14 cellular contexts compared by ENCODE assay signal in genomic region chr2:66507673-66508127, GRCh38.
DNase-seq lines count a peak whose midpoint lies in the region; ATAC-seq and TF ChIP-seq lines count a peak whose summit lies in the region.
"Had no signal": no experiment of that assay in that cellular context is flagged by ENCODE, and none has a peak within 500 bp of the region (broad histone marks: within the 10 kb centered on the region; RNA-seq: fewer than 3 reads in every experiment).

No MANE protein-coding gene starts in this region.

- peak; percentile 56 to 57 for DNase-seq in HAP-1 (ENCODE audit: low spot score in 2 of 2)
- DNase-seq in adrenal gland: peak in 1 of 7 donors; percentile 18
- no peak for DNase-seq in hepatocyte (ENCODE audit: low spot score)
- DNase-seq in trophoblast cell: no peak
- no peak for DNase-seq in NCI-H2081 treated with DMSO at 0.1 percent for 48 hours (lab: John Stamatoyannopoulos, UW)
- no peak for DNase-seq in inferior parietal cortex (ENCODE audit: extremely low spot score)
- DNase-seq in activated CD4-positive, alpha-beta T cell treated with anti-CD3 and anti-CD28 coated beads, Interleukin-2, amount 10 ng/mL, durations not matched to agents 7 days and 5 days: no peak
- DNase-seq: CD4-positive, CD25-positive, alpha-beta regulatory T cell; KBM-7; NCI-H446 treated with DMSO at 0.1 percent for 48 hours; SHP77 treated with DMSO at 0.1 percent for 48 hours; WERI-Rb-1 had no signal

- no peak overlapping the region for H3K27ac Mint-ChIP-seq in activated CD4-positive, alpha-beta T cell treated with anti-CD3 and anti-CD28 coated beads, Interleukin-2, amount 10 ng/mL, durations not matched to agents 7 days and 5 days
- H3K27ac Mint-ChIP-seq: CD4-positive, CD25-positive, alpha-beta regulatory T cell had no signal

- H3K4me1 Mint-ChIP-seq in activated CD4-positive, alpha-beta T cell treated with anti-CD3 and anti-CD28 coated beads, Interleukin-2, amount 10 ng/mL, durations not matched to agents 7 days and 5 days: no peaks in the 10 kb centered on the region
- H3K4me1 Mint-ChIP-seq: CD4-positive, CD25-positive, alpha-beta regulatory T cell had no signal

- no peak overlapping the region for H3K4me3 Mint-ChIP-seq in activated CD4-positive, alpha-beta T cell treated with anti-CD3 and anti-CD28 coated beads, Interleukin-2, amount 10 ng/mL, durations not matched to agents 7 days and 5 days
- H3K4me3 Mint-ChIP-seq: CD4-positive, CD25-positive, alpha-beta regulatory T cell had no signal

- H3K4me1 ChIP-seq in HAP-1 (peaks cover 39% of the 10 kb centered on the region), adrenal gland (replicated peaks in 1 of 2) (peaks cover 28 to 62% of the 10 kb centered on the region in 2 donors), hepatocyte (ENCODE audit: insufficient read depth) (peaks cover 30% of the 10 kb centered on the region), trophoblast cell (ENCODE audit: control insufficient read depth in 1 of 2, insufficient read depth in 2 of 2, low read length in 2 of 2) (peaks cover 8 to 22% of the 10 kb centered on the region in 2 experiments)
- H3K4me1 ChIP-seq: breast epithelium had no signal

- H3K9ac ChIP-seq in trophoblast cell (ENCODE audit: low read length): no peak overlapping the region

- peaks cover 21% of the 10 kb centered on the region for H3K79me1 ChIP-seq in trophoblast cell (ENCODE audit: low read length)

- H4K12ac ChIP-seq in trophoblast cell (ENCODE audit: low read depth, low read length): no peak overlapping the region

- H3K27ac ChIP-seq in adrenal gland (peak overlapping the region in 4 of 5 donors; percentile 21 to 71 (median 62)), hepatocyte (peak overlapping the region; percentile 45), trophoblast cell (ENCODE audit: low read depth, low read length) (peak overlapping the region; percentile 98)
- H3K27ac ChIP-seq: breast epithelium, WERI-Rb-1 had no signal

- no peak for ATAC-seq in GM21360 (IDR thresholded peaks at IDR 0.05; ENCODE audit: unreplicated experiment)

- peak overlapping the region; percentile 43 for H2BK12ac ChIP-seq in trophoblast cell (ENCODE audit: low read length)

- H3K9me3 Mint-ChIP-seq in activated CD4-positive, alpha-beta T cell treated with anti-CD3 and anti-CD28 coated beads, Interleukin-2, amount 10 ng/mL, durations not matched to agents 7 days and 5 days: no peaks in the 10 kb centered on the region

- H3K9me3 ChIP-seq in HAP-1 (no peaks in the 10 kb centered on the region), adrenal gland (replicated peaks in 1 of 3) (no peaks in the 10 kb centered on the region), hepatocyte (ENCODE audit: low read depth) (no peaks in the 10 kb centered on the region), trophoblast cell (ENCODE audit: insufficient read depth, low read depth, low read length) (peaks cover 2% of the 10 kb centered on the region)
- H3K9me3 ChIP-seq: breast epithelium had no signal

- H3K18ac ChIP-seq in trophoblast cell (ENCODE audit: low read length): no peak overlapping the region

- H2AK5ac ChIP-seq in trophoblast cell (ENCODE audit: low read length): no peak overlapping the region

- no peak for TF ChIP-seq POLR2A in adrenal gland (IDR thresholded peaks at IDR 0.05)

- no peak overlapping the region for H4K8ac ChIP-seq in trophoblast cell (ENCODE audit: low read depth, low read length)

- H2BK5ac ChIP-seq in trophoblast cell (ENCODE audit: low read depth, low read length, poor library complexity): peak overlapping the region; percentile 56

- peaks cover 41% of the 10 kb centered on the region for H3K79me2 ChIP-seq in hepatocyte
- H3K79me2 ChIP-seq in trophoblast cell (ENCODE audit: control insufficient read depth, insufficient read depth, low read length, poor library complexity): peaks cover 2% of the 10 kb centered on the region

- no peak overlapping the region for H3K23ac ChIP-seq in trophoblast cell (ENCODE audit: low read length)

- intact Hi-C loops in adrenal gland (cut with DNase I): no loop called here

- POLR2A ChIA-PET in activated CD4-positive, alpha-beta T cell treated with anti-CD3 and anti-CD28 coated beads, Interleukin-2, amount 10 ng/mL, durations not matched to agents 7 days and 5 days (lab: Charles Lee): no interaction called here

- H3K36me3 ChIP-seq in HAP-1 (replicated peaks): no peaks in the 10 kb centered on the region
- H3K36me3 ChIP-seq in adrenal gland (replicated peaks in 1 of 2): peaks cover 0 to 16% of the 10 kb centered on the region in 2 donors
- H3K36me3 ChIP-seq in hepatocyte (replicated peaks; ENCODE audit: insufficient read depth, low read depth): no peaks in the 10 kb centered on the region
- no peaks in the 10 kb centered on the region for H3K36me3 ChIP-seq in trophoblast cell (ENCODE audit: control insufficient read depth in 1 of 2, insufficient read depth in 2 of 2, low read length in 2 of 2)
- H3K36me3 ChIP-seq: breast epithelium, WERI-Rb-1 had no signal

- in situ Hi-C loops in HAP-1 (cut with MboI; ENCODE audit: low sequenced_read_pairs): no loop called here

- H3K27me3 ChIP-seq in HAP-1 (ENCODE audit: low read depth) (no peaks in the 10 kb centered on the region), adrenal gland (no peaks in the 10 kb centered on the region), hepatocyte (no peaks in the 10 kb centered on the region), trophoblast cell (ENCODE audit: insufficient read depth, low read length) (no peaks in the 10 kb centered on the region)
- H3K27me3 ChIP-seq: breast epithelium had no signal

- CTCF ChIA-PET in activated CD4-positive, alpha-beta T cell treated with anti-CD3 and anti-CD28 coated beads, Interleukin-2, amount 10 ng/mL, durations not matched to agents 7 days and 5 days (lab: Charles Lee): no interaction called here

- peaks cover 16% of the 10 kb centered on the region for H4K20me1 ChIP-seq in hepatocyte (ENCODE audit: insufficient read depth, poor library complexity, severe bottlenecking)

- H2AFZ ChIP-seq in hepatocyte (no peak overlapping the region), trophoblast cell (ENCODE audit: insufficient read depth, low read length, poor library complexity) (no peak overlapping the region)

- H2BK120ac ChIP-seq in trophoblast cell (ENCODE audit: insufficient read depth, low read length, poor library complexity): no peak overlapping the region

- H3K4me2 ChIP-seq in hepatocyte (peak overlapping the region; percentile 68), trophoblast cell (ENCODE audit: low read length) (peak overlapping the region; percentile 41)

- no peaks in the 10 kb centered on the region for H3K36me3 Mint-ChIP-seq in activated CD4-positive, alpha-beta T cell treated with anti-CD3 and anti-CD28 coated beads, Interleukin-2, amount 10 ng/mL, durations not matched to agents 7 days and 5 days (ENCODE audit: low read depth)
- H3K36me3 Mint-ChIP-seq: CD4-positive, CD25-positive, alpha-beta regulatory T cell had no signal

- H3K4ac ChIP-seq in trophoblast cell (ENCODE audit: low read depth, low read length): peak overlapping the region; percentile 40

- H4K91ac ChIP-seq in trophoblast cell (ENCODE audit: low read depth, low read length): peak overlapping the region; percentile 91

- no peaks in the 10 kb centered on the region for H3K27me3 Mint-ChIP-seq in activated CD4-positive, alpha-beta T cell treated with anti-CD3 and anti-CD28 coated beads, Interleukin-2, amount 10 ng/mL, durations not matched to agents 7 days and 5 days
- H3K27me3 Mint-ChIP-seq: CD4-positive, CD25-positive, alpha-beta regulatory T cell had no signal

- H3K14ac ChIP-seq in trophoblast cell (ENCODE audit: low read length): peak overlapping the region; percentile 14

- H3K9me2 ChIP-seq in hepatocyte (replicated peaks; ENCODE audit: insufficient read depth): no peaks in the 10 kb centered on the region

- 30 to 42% (median 32%) methylated on average over 12 of the region's 12 CpGs for WGBS in adrenal gland, 4 donors
- 23% methylated on average over 12 of the region's 12 CpGs for WGBS in hepatocyte (ENCODE audit: low lambda C conversion rate, missing lambda C conversion rate)
- no CpG with 5 or more reads among the region's 12 CpGs for WGBS in trophoblast cell (ENCODE audit: extremely low coverage, insufficient coverage, insufficient read length)

- H3K4me3 ChIP-seq in HAP-1 (no peak overlapping the region), adrenal gland (peak overlapping the region in 1 of 4 donors; percentile 0), hepatocyte (no peak overlapping the region), trophoblast cell (ENCODE audit: low read depth, low read length) (no peak overlapping the region)
- H3K4me3 ChIP-seq: breast epithelium had no signal

- no peak for TF ChIP-seq CTCF in adrenal gland (IDR thresholded peaks at IDR 0.05)
- TF ChIP-seq CTCF in hepatocyte (IDR thresholded peaks at IDR 0.05; ENCODE audit: poor library complexity): no peak

Comparison
In these comparisons a context has a peak if more than half of its experiments do, and no peak if none do; other contexts are left out.
1. DNase-seq: peak in HAP-1 (2 of 2); none in hepatocyte (single experiment), trophoblast cell (0 of 2), NCI-H2081 treated with DMSO at 0.1 percent for 48 hours (single experiment), inferior parietal cortex (single experiment) and activated CD4-positive, alpha-beta T cell treated with anti-CD3 and anti-CD28 coated beads, Interleukin-2, amount 10 ng/mL, durations not matched to agents 7 days and 5 days (single experiment).
2. H3K27ac ChIP-seq: peak in every context shown above with its lines; median percentile 98 in trophoblast cell; 62 in adrenal gland; 45 in hepatocyte.